Comparison of ENCODE assay signal across 8 cellular contexts in the genomic region with DNA sequence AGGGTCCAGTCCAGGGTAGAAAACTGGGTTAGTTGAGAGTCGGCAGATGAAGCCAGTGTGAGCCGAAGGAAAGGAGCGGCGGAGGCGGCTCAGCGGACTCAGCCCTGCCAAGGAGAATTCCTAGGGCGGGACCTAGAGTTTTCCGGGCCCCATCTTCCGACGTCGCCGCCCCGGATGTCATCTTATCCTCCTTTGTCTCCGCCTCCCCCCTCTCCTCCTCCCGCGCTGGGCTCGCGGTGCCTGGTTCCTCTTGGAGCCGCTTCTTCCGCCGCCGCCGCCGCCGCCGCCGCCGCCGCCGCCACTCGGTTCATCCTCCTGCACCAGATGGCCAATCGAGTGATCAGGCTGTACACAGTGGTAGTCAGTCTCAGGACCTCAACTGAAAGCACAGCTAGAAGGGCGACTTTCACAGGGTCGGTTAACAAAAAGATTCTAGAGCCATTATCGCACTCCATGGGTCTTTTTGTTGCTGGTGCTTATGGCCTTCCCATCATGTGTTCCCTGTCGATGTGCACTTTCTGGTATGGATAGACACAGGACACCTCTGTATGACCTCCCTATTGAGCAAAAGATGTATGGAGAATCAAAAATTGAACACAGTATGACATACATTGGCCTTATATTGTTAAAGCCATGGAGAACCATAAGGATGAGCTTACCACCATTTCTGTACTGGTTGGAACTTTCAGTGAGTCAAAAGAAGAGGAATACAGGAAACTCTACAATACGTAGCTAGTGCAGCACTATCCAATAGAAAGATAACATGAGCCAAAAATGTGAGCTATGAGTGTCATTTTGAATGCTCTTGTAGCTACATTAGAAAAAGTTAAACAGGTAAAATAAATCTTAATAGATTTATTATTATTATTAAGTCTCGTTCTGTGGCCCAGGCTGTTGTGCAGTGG. TPM values are rescaled to one million over a fixed set of nuclear protein-coding genes. Genes with fewer than 3 reads are reported as not detected.
A peak's percentile ranks its signal among the peaks of the same experiment; 100 is the strongest.
DNase-seq lines count a peak whose midpoint lies in the region; ATAC-seq lines count a peak whose summit lies in the region.

No MANE protein-coding gene starts in this region.

- peak; percentile 95 for ATAC-seq in GM21619 (IDR thresholded peaks at IDR 0.05; ENCODE audit: unreplicated experiment)
- peak; percentile 97 for ATAC-seq in esophagus mucosa
- peak; percentile 94 for ATAC-seq in stimulated activated memory B cell treated with anti-CD40 and anti-IgM and Interleukin-4, amounts not matched to agents 10 μg/mL and 1 μg/mL and 100 μg/mL, for 72 hours

- peak overlapping the region in 1 of 3 donors; percentile 68 for H3K27ac Mint-ChIP-seq in IgD-negative memory B cell
- H3K27ac Mint-ChIP-seq in activated T-cell treated with anti-CD3 and anti-CD28 coated beads, Interleukin-2, amount 50 U/mL, for 24 hours: peak overlapping the region; percentile 81
- H3K27ac Mint-ChIP-seq in stimulated activated memory B cell treated with anti-CD40 and anti-IgM and Interleukin-4, amounts not matched to agents 10 μg/mL and 1 μg/mL and 100 μg/mL, for 72 hours: peak overlapping the region; percentile 76

- no peaks in the 10 kb centered on the region for H3K27me3 ChIP-seq in mucosa of stomach (ENCODE audit: control insufficient read depth, insufficient read depth, low read length)

- no peaks in the 10 kb centered on the region for H3K36me3 ChIP-seq in mucosa of stomach (ENCODE audit: control insufficient read depth, insufficient read depth, low read length)

- peaks cover 0 to 2% (median 2%) of the 10 kb centered on the region in 3 donors for H3K9me3 Mint-ChIP-seq in IgD-negative memory B cell
- H3K9me3 Mint-ChIP-seq in activated T-cell treated with anti-CD3 and anti-CD28 coated beads, Interleukin-2, amount 50 U/mL, for 24 hours: no peaks in the 10 kb centered on the region
- no peaks in the 10 kb centered on the region for H3K9me3 Mint-ChIP-seq in stimulated activated memory B cell treated with anti-CD40 and anti-IgM and Interleukin-4, amounts not matched to agents 10 μg/mL and 1 μg/mL and 100 μg/mL, for 72 hours

- peak overlapping the region; percentile 79 to 96 (median 92) for H3K4me3 Mint-ChIP-seq in IgD-negative memory B cell
- H3K4me3 Mint-ChIP-seq in activated T-cell treated with anti-CD3 and anti-CD28 coated beads, Interleukin-2, amount 50 U/mL, for 24 hours: peak overlapping the region; percentile 74
- H3K4me3 Mint-ChIP-seq in stimulated activated memory B cell treated with anti-CD40 and anti-IgM and Interleukin-4, amounts not matched to agents 10 μg/mL and 1 μg/mL and 100 μg/mL, for 72 hours: peak overlapping the region; percentile 82

- no peaks in the 10 kb centered on the region for H3K4me1 ChIP-seq in mucosa of stomach (ENCODE audit: control insufficient read depth, insufficient read depth, low read length)

- H3K4me3 ChIP-seq in mucosa of stomach (ENCODE audit: low read length): no peak overlapping the region

- peaks cover 2 to 11% (median 7%) of the 10 kb centered on the region in 3 donors for H3K4me1 Mint-ChIP-seq in IgD-negative memory B cell
- H3K4me1 Mint-ChIP-seq in activated T-cell treated with anti-CD3 and anti-CD28 coated beads, Interleukin-2, amount 50 U/mL, for 24 hours (ENCODE audit: low read depth): peaks cover 12% of the 10 kb centered on the region
- H3K4me1 Mint-ChIP-seq in stimulated activated memory B cell treated with anti-CD40 and anti-IgM and Interleukin-4, amounts not matched to agents 10 μg/mL and 1 μg/mL and 100 μg/mL, for 72 hours: peaks cover 11% of the 10 kb centered on the region

- no peaks in the 10 kb centered on the region for H3K9me3 ChIP-seq in mucosa of stomach (ENCODE audit: control insufficient read depth, low read length)

- H3K36me3 Mint-ChIP-seq in IgD-negative memory B cell: no peaks in the 10 kb centered on the region
- no peaks in the 10 kb centered on the region for H3K36me3 Mint-ChIP-seq in activated T-cell treated with anti-CD3 and anti-CD28 coated beads, Interleukin-2, amount 50 U/mL, for 24 hours (ENCODE audit: low read depth)
- no peaks in the 10 kb centered on the region for H3K36me3 Mint-ChIP-seq in stimulated activated memory B cell treated with anti-CD40 and anti-IgM and Interleukin-4, amounts not matched to agents 10 μg/mL and 1 μg/mL and 100 μg/mL, for 72 hours

- H3K27me3 Mint-ChIP-seq in IgD-negative memory B cell: no peaks in the 10 kb centered on the region
- peaks cover 5% of the 10 kb centered on the region for H3K27me3 Mint-ChIP-seq in activated T-cell treated with anti-CD3 and anti-CD28 coated beads, Interleukin-2, amount 50 U/mL, for 24 hours
- H3K27me3 Mint-ChIP-seq in stimulated activated memory B cell treated with anti-CD40 and anti-IgM and Interleukin-4, amounts not matched to agents 10 μg/mL and 1 μg/mL and 100 μg/mL, for 72 hours: no peaks in the 10 kb centered on the region

- peak overlapping the region; percentile 34 for H3K9ac ChIP-seq in mucosa of stomach (ENCODE audit: low read length)

- DNase-seq in DMS153 treated with DMSO at 0.1 percent for 48 hours (lab: John Stamatoyannopoulos, UW; ENCODE audit: unreplicated experiment): peak; percentile 89
- DNase-seq in OCI-M1 (lab: John Stamatoyannopoulos, UW): peak; percentile 90
- peak; percentile 74 for DNase-seq in activated T-cell treated with anti-CD3 and anti-CD28 coated beads, Interleukin-2, amount 50 U/mL, for 24 hours

RNA-seq across cellular contexts. Expression of a gene that starts 32.4 kb away (rescaled TPM):
- 41.4 TPM for polyA plus RNA-seq in IgD-negative memory B cell
- total RNA-seq in esophagus mucosa: 33.0 TPM
